8 cellular contexts compared by ENCODE assay signal in genomic region chr1:27234054-27234882, GRCh38. TPM values are rescaled to one million over a fixed set of nuclear protein-coding genes. Genes with fewer than 3 reads are reported as not detected.
A peak's percentile ranks its signal among the peaks of the same experiment; 100 is the strongest.
DNase-seq lines count a peak whose midpoint lies in the region; ATAC-seq and TF ChIP-seq lines count a peak whose summit lies in the region.

Gene WDTC1, plus strand, starts transcription at chr1:27234632. Its CDS starts 26,423 bp downstream, at chr1:27261055.

- H3K36me3 ChIP-seq in ACC112 (ENCODE audit: insufficient read depth, low read length), result no peaks in the 10 kb centered on the region
- H3K36me3 ChIP-seq in breast epithelium, result no peaks in the 10 kb centered on the region
- H3K36me3 ChIP-seq in iPS-18a (ENCODE audit: control insufficient read depth, low read depth, low read length), result no peaks in the 10 kb centered on the region
- H3K36me3 ChIP-seq in skeletal muscle tissue (ENCODE audit: control insufficient read depth in 3 of 3, insufficient read depth in 3 of 3, low read length in 3 of 3), result no peaks in the 10 kb centered on the region

- H3K9me3 ChIP-seq in breast epithelium (no peaks in the 10 kb centered on the region), iPS-18a (ENCODE audit: control insufficient read depth, low read depth, low read length) (no peaks in the 10 kb centered on the region), skeletal muscle tissue (ENCODE audit: control insufficient read depth in 3 of 3, low read length in 3 of 3) (no peaks in the 10 kb centered on the region)

- TF ChIP-seq CTCF in VCaP (conservative IDR thresholded peaks at IDR 0.05), result no peak
- no peak for TF ChIP-seq CTCF in breast epithelium (IDR thresholded peaks at IDR 0.05)

- no peak within 1 kb of the TSS for H3K9ac ChIP-seq in iPS-18a (ENCODE audit: low read length)
- H3K9ac ChIP-seq in skeletal muscle tissue (ENCODE audit: low read depth in 1 of 3, low read length in 3 of 3), result peak within 1 kb of the TSS; percentile 74 to 86 (median 82)

- H3K79me2 ChIP-seq in ACC112 (ENCODE audit: control insufficient read depth, insufficient read depth, low read length, unreplicated experiment), result peaks cover 10% of the 10 kb centered on the region

- TF ChIP-seq POLR2A in breast epithelium (IDR thresholded peaks at IDR 0.05), result no peak

- peak; percentile 73 for ATAC-seq in GM18870 (IDR thresholded peaks at IDR 0.05; ENCODE audit: unreplicated experiment)
- peak; percentile 84 for ATAC-seq in HG03135 (IDR thresholded peaks at IDR 0.05; ENCODE audit: unreplicated experiment)

- no peaks in the 10 kb centered on the region for H3K27me3 ChIP-seq in ACC112 (ENCODE audit: insufficient read depth, low read length)
- no peaks in the 10 kb centered on the region for H3K27me3 ChIP-seq in breast epithelium
- peaks cover 6% of the 10 kb centered on the region for H3K27me3 ChIP-seq in iPS-18a (ENCODE audit: control insufficient read depth, insufficient read depth, low read length)
- no peaks in the 10 kb centered on the region for H3K27me3 ChIP-seq in skeletal muscle tissue (ENCODE audit: control insufficient read depth in 3 of 3, insufficient read depth in 3 of 3, low read length in 3 of 3)

- peaks cover 9% of the 10 kb centered on the region for H3K4me1 ChIP-seq in ACC112 (ENCODE audit: control insufficient read depth, insufficient read depth, low read length, unreplicated experiment)
- peaks cover 3 to 7% of the 10 kb centered on the region in 2 donors for H3K4me1 ChIP-seq in breast epithelium
- peaks cover 12% of the 10 kb centered on the region for H3K4me1 ChIP-seq in iPS-18a (ENCODE audit: control insufficient read depth, low read depth, low read length)
- H3K4me1 ChIP-seq in skeletal muscle tissue (ENCODE audit: control insufficient read depth in 3 of 3, insufficient read depth in 3 of 3, low read length in 3 of 3), result peaks cover 10 to 18% (median 17%) of the 10 kb centered on the region in 3 donors

- DNase-seq in NCI-H2196 treated with DMSO at 0.1 percent for 48 hours (lab: John Stamatoyannopoulos, UW; ENCODE audit: unreplicated experiment) (peak; percentile 95), breast epithelium (ENCODE audit: low spot score in 2 of 2) (peak; percentile 97 to 98)

- peak within 1 kb of the TSS; percentile 79 for H3K4me3 ChIP-seq in ACC112 (ENCODE audit: low read depth, low read length)
- H3K4me3 ChIP-seq in breast epithelium, result peak within 1 kb of the TSS; percentile 81 to 96 (median 87)
- peak within 1 kb of the TSS; percentile 75 for H3K4me3 ChIP-seq in iPS-18a (ENCODE audit: low read length)
- peak within 1 kb of the TSS; percentile 86 to 89 (median 88) for H3K4me3 ChIP-seq in skeletal muscle tissue (ENCODE audit: low read length in 3 of 3)

- H3K27ac ChIP-seq in ACC112 (ENCODE audit: low read depth, low read length) (no peak within 1 kb of the TSS), VCaP (peak within 1 kb of the TSS; percentile 75), breast epithelium (peak within 1 kb of the TSS; percentile 88 to 92), iPS-18a (ENCODE audit: low read length) (no peak within 1 kb of the TSS), skeletal muscle tissue (ENCODE audit: low read depth, low read length) (peak within 1 kb of the TSS; percentile 68)

- peak within 1 kb of the TSS; percentile 59 for H2AFZ ChIP-seq in ACC112 (ENCODE audit: low read length, unreplicated experiment)

- intact Hi-C loops in breast epithelium (cut with DNase I; ENCODE audit: low total_unique reads), result no loop called here

RNA-seq across cellular contexts. Expression of gene WDTC1, which starts in this region (rescaled TPM):
- total RNA-seq in breast epithelium (10 to 100 TPM; 31.5 to 34.2 (median 33.4) TPM), skeletal muscle tissue (13.0 TPM)

Comparison
In these comparisons a context has a peak if more than half of its experiments do, and no peak if none do; other contexts are left out.
1. H3K27ac ChIP-seq: peak in VCaP (single experiment), breast epithelium (2 of 2) and skeletal muscle tissue (single experiment); none in ACC112 (single experiment) and iPS-18a (single experiment).
2. Peak in every context shown above with its lines, with median percentiles within 50 percentile points of each other: H3K4me3 ChIP-seq.